ENCODE assay signal across 3 cellular contexts in genomic region chr12:81119069-81119468, GRCh38. TPM values are rescaled to one million over a fixed set of nuclear protein-coding genes. Genes with fewer than 3 reads are reported as not detected.
"Had no signal": no experiment of that assay in that cellular context is flagged by ENCODE, and none has a peak within 500 bp of the region (broad histone marks: within the 10 kb centered on the region; RNA-seq: fewer than 3 reads in every experiment).

No MANE protein-coding gene starts in this region.

RNA-seq across cellular contexts. Expression of gene ACSS3, which starts 41.2 kb away (rescaled TPM):
- total RNA-seq: OCI-LY7, PC-3, SK-MEL-5 had no signal
